15 cellular contexts compared by ENCODE assay signal in genomic region chr14:61213116-61213720, GRCh38.
A peak's percentile ranks its signal among the peaks of the same experiment; 100 is the strongest.
DNase-seq lines count a peak whose midpoint lies in the region; ATAC-seq and TF ChIP-seq lines count a peak whose summit lies in the region.
"Had no signal": no experiment of that assay in that cellular context is flagged by ENCODE, and none has a peak within 500 bp of the region (broad histone marks: within the 10 kb centered on the region; RNA-seq: fewer than 3 reads in every experiment).

No MANE protein-coding gene starts in this region.

- H3K4me1 ChIP-seq in breast epithelium (no peaks in the 10 kb centered on the region), adipocyte (ENCODE audit: control insufficient read depth, insufficient read depth, low read length) (peaks cover 55% of the 10 kb centered on the region), iPS-15b (ENCODE audit: control insufficient read depth, insufficient read depth, low read length) (peaks cover under 1% of the 10 kb centered on the region), upper lobe of left lung (no peaks in the 10 kb centered on the region)
- H3K4me1 ChIP-seq: colonic mucosa, left lung had no signal

- H3K4me3 Mint-ChIP-seq in MCF 10A (ENCODE audit: unreplicated experiment), result no peak overlapping the region
- H3K4me3 Mint-ChIP-seq: activated naive CD8-positive, alpha-beta T cell treated with anti-CD3 and anti-CD28 coated beads, Interleukin-2, amount 50 U/mL, for 24 hours had no signal

- no peak for TF ChIP-seq EP300 in upper lobe of left lung (IDR thresholded peaks at IDR 0.05)

- H3K36me3 Mint-ChIP-seq in MCF 10A (ENCODE audit: insufficient read depth, unreplicated experiment), result no peaks in the 10 kb centered on the region

- BruUV-seq in MCF 10A (replicated peaks; lab: Mats Ljungman, UMichigan), result no TSS peak

- no peaks in the 10 kb centered on the region for H3K9me3 ChIP-seq in breast epithelium
- no peaks in the 10 kb centered on the region for H3K9me3 ChIP-seq in adipocyte (ENCODE audit: control insufficient read depth, low read length)
- no peaks in the 10 kb centered on the region for H3K9me3 ChIP-seq in iPS-15b (ENCODE audit: control insufficient read depth, insufficient read depth, low read length)
- no peaks in the 10 kb centered on the region for H3K9me3 ChIP-seq in upper lobe of left lung
- H3K9me3 ChIP-seq: colonic mucosa, left lung had no signal

- H3K36me3 ChIP-seq in breast epithelium (no peaks in the 10 kb centered on the region), adipocyte (ENCODE audit: control insufficient read depth, insufficient read depth, low read length, severe bottlenecking) (no peaks in the 10 kb centered on the region), iPS-15b (ENCODE audit: control insufficient read depth, insufficient read depth, low read length) (no peaks in the 10 kb centered on the region), upper lobe of left lung (no peaks in the 10 kb centered on the region)
- H3K36me3 ChIP-seq: colonic mucosa, left lung had no signal

- DNase-seq in MCF 10A (ENCODE audit: unreplicated experiment) (peak; percentile 39), breast epithelium (ENCODE audit: low spot score in 2 of 2) (no peak), adipocyte (ENCODE audit: low read depth) (peak; percentile 83), NCI-H2196 (lab: John Stamatoyannopoulos, UW; ENCODE audit: unreplicated experiment) (no peak), upper lobe of left lung (no peak), NCI-H146 treated with DMSO at 0.1 percent for 48 hours (lab: John Stamatoyannopoulos, UW; ENCODE audit: unreplicated experiment) (no peak)
- DNase-seq: activated T-cell treated with anti-CD3 and anti-CD28 coated beads, Interleukin-2, amount 50 U/mL, for 48 hours; Calu3; colonic mucosa; hippocampal formation; left lung; NCI-H345 had no signal

- H3K4me3 ChIP-seq in breast epithelium, result no peak overlapping the region
- H3K4me3 ChIP-seq in adipocyte (ENCODE audit: low read length), result peak overlapping the region; percentile 36
- H3K4me3 ChIP-seq in iPS-15b (ENCODE audit: low read depth, low read length), result no peak overlapping the region
- no peak overlapping the region for H3K4me3 ChIP-seq in upper lobe of left lung
- H3K4me3 ChIP-seq: colonic mucosa, left lung had no signal

- POLR2A ChIA-PET in MCF 10A (lab: Yijun Ruan, JAX), result no interaction called here

- CTCF ChIA-PET in MCF 10A (lab: Yijun Ruan, JAX), result no interaction called here

- TF ChIP-seq POLR2A in breast epithelium (IDR thresholded peaks at IDR 0.05) (no peak), upper lobe of left lung (IDR thresholded peaks at IDR 0.05) (no peak)

- no peaks in the 10 kb centered on the region for H3K27me3 Mint-ChIP-seq in MCF 10A (ENCODE audit: insufficient read depth, unreplicated experiment)

- H3K9ac ChIP-seq in adipocyte (ENCODE audit: low read length) (peak overlapping the region; percentile 50), iPS-15b (ENCODE audit: low read depth, low read length) (peak overlapping the region; percentile 65)

- no peaks in the 10 kb centered on the region for H3K4me1 Mint-ChIP-seq in MCF 10A (ENCODE audit: insufficient read depth, unreplicated experiment)

- no peak for ATAC-seq in upper lobe of left lung (ENCODE audit: low FRiP score in 2 of 2)
- ATAC-seq in GM18858 (IDR thresholded peaks at IDR 0.05; ENCODE audit: unreplicated experiment), result no peak
- ATAC-seq: left lung had no signal

- H3K27ac ChIP-seq in breast epithelium (no peak overlapping the region), upper lobe of left lung (no peak overlapping the region)
- H3K27ac ChIP-seq: colonic mucosa, left lung had no signal

- 85 to 97% methylated on average over 5 of the region's 5 CpGs for WGBS in upper lobe of left lung, 2 donors

- H3K27me3 ChIP-seq in breast epithelium (no peaks in the 10 kb centered on the region), adipocyte (replicated peaks; ENCODE audit: control insufficient read depth, insufficient read depth, low read length) (no peaks in the 10 kb centered on the region), iPS-15b (ENCODE audit: control insufficient read depth, insufficient read depth, low read length) (no peaks in the 10 kb centered on the region), upper lobe of left lung (no peaks in the 10 kb centered on the region)
- H3K27me3 ChIP-seq: colonic mucosa had no signal

- no peaks in the 10 kb centered on the region for H3K9me3 Mint-ChIP-seq in MCF 10A (ENCODE audit: unreplicated experiment)
- H3K9me3 Mint-ChIP-seq: activated naive CD8-positive, alpha-beta T cell treated with anti-CD3 and anti-CD28 coated beads, Interleukin-2, amount 50 U/mL, for 24 hours had no signal

- TF ChIP-seq CTCF in MCF 10A (IDR thresholded peaks at IDR 0.05; ENCODE audit: unreplicated experiment) (no peak), breast epithelium (IDR thresholded peaks at IDR 0.05) (no peak), upper lobe of left lung (IDR thresholded peaks at IDR 0.05) (no peak)

- H3K27ac Mint-ChIP-seq in MCF 10A (ENCODE audit: low read depth, unreplicated experiment), result no peak overlapping the region

- intact Hi-C loops in MCF 10A (cut with micrococcal nuclease) (no loop called here), breast epithelium (cut with DNase I; ENCODE audit: low total_unique reads) (no loop called here)

Comparison
In these comparisons a context has a peak if more than half of its experiments do, and no peak if none do; other contexts are left out.
1. DNase-seq: peak in MCF 10A (single experiment) and adipocyte (single experiment); none in breast epithelium (0 of 2), NCI-H2196 (single experiment), upper lobe of left lung (0 of 2) and NCI-H146 treated with DMSO at 0.1 percent for 48 hours (single experiment).